12 cellular contexts compared by ENCODE assay signal in the genomic region with DNA sequence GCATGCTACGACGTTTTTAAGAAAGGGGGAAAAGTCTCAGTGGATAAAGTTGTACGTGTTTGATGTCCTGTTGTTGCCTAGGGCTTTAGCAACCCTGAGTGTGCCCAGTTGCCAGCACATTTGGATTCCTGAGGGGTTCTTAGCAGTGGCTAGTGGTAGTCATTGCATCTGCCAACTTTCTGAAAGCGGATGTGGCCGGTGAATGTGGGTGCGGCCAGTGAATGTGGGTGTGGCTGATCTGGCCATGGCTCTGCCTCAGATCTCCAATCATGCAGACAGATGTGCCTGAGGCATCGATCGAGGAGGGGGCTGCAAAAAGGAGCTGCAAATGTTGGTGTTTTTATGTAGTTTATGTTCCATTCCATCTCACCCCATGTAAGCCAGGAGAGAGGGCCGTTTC. TPM values are rescaled to one million over a fixed set of nuclear protein-coding genes. Genes with fewer than 3 reads are reported as not detected.
A peak's percentile ranks its signal among the peaks of the same experiment; 100 is the strongest.
DNase-seq lines count a peak whose midpoint lies in the region; ATAC-seq and TF ChIP-seq lines count a peak whose summit lies in the region.
"Had no signal": no experiment of that assay in that cellular context is flagged by ENCODE, and none has a peak within 500 bp of the region (broad histone marks: within the 10 kb centered on the region; RNA-seq: fewer than 3 reads in every experiment).

No MANE protein-coding gene starts in this region.

- H2AFZ ChIP-seq in OCI-LY1 (ENCODE audit: low read length) (peak overlapping the region; percentile 94), osteoblast (ENCODE audit: low read length) (peak overlapping the region; percentile 81)

- H3K27me3 ChIP-seq in OCI-LY1 (ENCODE audit: insufficient read depth, low read length) (no peaks in the 10 kb centered on the region), osteoblast (ENCODE audit: insufficient read depth, low read length) (no peaks in the 10 kb centered on the region), mesendoderm (ENCODE audit: insufficient read depth, low read length, poor library complexity) (no peaks in the 10 kb centered on the region)
- H3K27me3 ChIP-seq: sigmoid colon had no signal

- H2AK5ac ChIP-seq in mesendoderm (ENCODE audit: low read length), result no peak overlapping the region

- H2BK5ac ChIP-seq in mesendoderm (ENCODE audit: low read length), result no peak overlapping the region

- no peak overlapping the region for H3K56ac ChIP-seq in mesendoderm (ENCODE audit: low read length)

- no peak overlapping the region for H3K23ac ChIP-seq in mesendoderm (ENCODE audit: low read length)

- ATAC-seq in GM18867 (IDR thresholded peaks at IDR 0.05; ENCODE audit: unreplicated experiment) (peak; percentile 68), HG03175 (IDR thresholded peaks at IDR 0.05; ENCODE audit: unreplicated experiment) (no peak)
- ATAC-seq: left ventricle myocardium superior had no signal

- no peaks in the 10 kb centered on the region for H3K9me2 ChIP-seq in OCI-LY1 (ENCODE audit: low read depth, low read length)

- no peak overlapping the region for H2BK120ac ChIP-seq in mesendoderm (ENCODE audit: low read depth, low read length)

- H3K27ac ChIP-seq in OCI-LY1 (ENCODE audit: low read depth, low read length, poor library complexity, severe bottlenecking) (peak overlapping the region; percentile 42), osteoblast (ENCODE audit: low read depth, low read length) (peak overlapping the region; percentile 74), mesendoderm (ENCODE audit: low read depth, low read length) (no peak overlapping the region)
- H3K27ac ChIP-seq: dorsolateral prefrontal cortex, sigmoid colon had no signal

- H3K36me3 ChIP-seq in OCI-LY1 (ENCODE audit: insufficient read depth, low read length) (no peaks in the 10 kb centered on the region), osteoblast (ENCODE audit: insufficient read depth, low read length) (no peaks in the 10 kb centered on the region), mesendoderm (ENCODE audit: control insufficient read depth, insufficient read depth, low read length) (no peaks in the 10 kb centered on the region)
- H3K36me3 ChIP-seq: sigmoid colon had no signal

- no peak overlapping the region for H4K8ac ChIP-seq in mesendoderm (ENCODE audit: low read depth, low read length)

- H3K4ac ChIP-seq in mesendoderm (ENCODE audit: low read depth, low read length), result no peak overlapping the region

- H3K9me3 ChIP-seq in OCI-LY1 (ENCODE audit: low read length) (no peaks in the 10 kb centered on the region), osteoblast (ENCODE audit: low read depth, low read length) (no peaks in the 10 kb centered on the region)
- H3K9me3 ChIP-seq: sigmoid colon had no signal

- H3K4me2 ChIP-seq in OCI-LY1 (ENCODE audit: low read length), result peak overlapping the region; percentile 41
- peak overlapping the region; percentile 71 for H3K4me2 ChIP-seq in osteoblast (ENCODE audit: insufficient read depth, low read length)
- no peak overlapping the region for H3K4me2 ChIP-seq in mesendoderm (ENCODE audit: low read length)

- H3K4me1 ChIP-seq in OCI-LY1 (ENCODE audit: insufficient read depth, low read length, severe bottlenecking) (peaks cover 47% of the 10 kb centered on the region), osteoblast (ENCODE audit: insufficient read depth, low read length) (peaks cover 28% of the 10 kb centered on the region), mesendoderm (ENCODE audit: control insufficient read depth, low read depth, low read length) (no peaks in the 10 kb centered on the region)
- H3K4me1 ChIP-seq: sigmoid colon had no signal

- H3K9ac ChIP-seq in OCI-LY1 (ENCODE audit: low read length) (peak overlapping the region; percentile 5; the same call in 1 of the 2 replicates), mesendoderm (ENCODE audit: low read length) (no peak overlapping the region)

- DNase-seq in epithelial cell of esophagus (ENCODE audit: low read depth) (peak; percentile 87), osteoblast (ENCODE audit: insufficient read length, low spot score, missing footprints) (peak; percentile 78), mesendoderm (no peak)
- no peak for DNase-seq in activated CD4-positive, alpha-beta T cell treated with anti-CD3 and anti-CD28 coated beads, Interleukin-2, amount 50 U/mL, for 4 hours
- no peak for DNase-seq in activated naive CD4-positive, alpha-beta T cell (lab: John Stamatoyannopoulos, UW)
- DNase-seq: dorsolateral prefrontal cortex, left ventricle myocardium superior, NCI-H2081 treated with DMSO at 0.1 percent for 48 hours, sigmoid colon had no signal

- no peak overlapping the region for H3K18ac ChIP-seq in mesendoderm (ENCODE audit: low read length)

- no CpG with 5 or more reads among the region's 9 CpGs for whole genome bisulfite sequencing in mesendoderm (ENCODE audit: extremely low coverage, insufficient coverage, low lambda C conversion rate)

- H3K79me2 ChIP-seq in OCI-LY1 (ENCODE audit: insufficient read depth, low read length) (no peaks in the 10 kb centered on the region), osteoblast (ENCODE audit: insufficient read depth, low read length) (no peaks in the 10 kb centered on the region), mesendoderm (ENCODE audit: control insufficient read depth, insufficient read depth, low read length) (no peaks in the 10 kb centered on the region)

- H3K79me1 ChIP-seq in mesendoderm (ENCODE audit: low read length), result no peaks in the 10 kb centered on the region

- H3K4me3 ChIP-seq in OCI-LY1 (ENCODE audit: low read depth, low read length, poor library complexity, severe bottlenecking), result no peak overlapping the region
- H3K4me3 ChIP-seq in epithelial cell of esophagus (ENCODE audit: low read length), result no peak overlapping the region
- peak overlapping the region; percentile 42 for H3K4me3 ChIP-seq in osteoblast (ENCODE audit: insufficient read depth, low read length)
- no peak overlapping the region for H3K4me3 ChIP-seq in mesendoderm (ENCODE audit: low read length)
- H3K4me3 ChIP-seq: dorsolateral prefrontal cortex, sigmoid colon had no signal

- no peak overlapping the region for H4K5ac ChIP-seq in mesendoderm (ENCODE audit: low read length)

- TF ChIP-seq CTCF in OCI-LY1 (IDR thresholded peaks at IDR 0.05; ENCODE audit: low read length) (no peak), epithelial cell of esophagus (IDR thresholded peaks at IDR 0.05; ENCODE audit: insufficient read depth, low read depth, low read length, missing control alignments) (no peak), osteoblast (IDR thresholded peaks at IDR 0.05; ENCODE audit: extremely low read depth, low read depth, low read length) (no peak)

- no peak overlapping the region for H2BK15ac ChIP-seq in mesendoderm (replicated peaks; ENCODE audit: low read depth)

- H4K20me1 ChIP-seq in OCI-LY1 (ENCODE audit: insufficient read depth, low read length) (no peaks in the 10 kb centered on the region), osteoblast (ENCODE audit: insufficient read depth, low read length) (no peaks in the 10 kb centered on the region)

- no peaks in the 10 kb centered on the region for H3F3A ChIP-seq in OCI-LY1 (ENCODE audit: insufficient read depth, low read length)

RNA-seq across cellular contexts. Expression of a gene that starts 41.5 kb away (rescaled TPM):
- 474 and 522 TPM in 2 replicates for total RNA-seq in osteoblast
- polyA plus RNA-seq in mesendoderm (2013, experiment 1 of 2), result 32.3 TPM
- polyA plus RNA-seq in mesendoderm (2013, experiment 2 of 2), result 29.4 TPM

Comparison
In these comparisons a context has a peak if more than half of its experiments do, and no peak if none do; other contexts are left out.
1. DNase-seq: peak in epithelial cell of esophagus (single experiment) and osteoblast (single experiment); none in activated CD4-positive, alpha-beta T cell treated with anti-CD3 and anti-CD28 coated beads, Interleukin-2, amount 50 U/mL, for 4 hours (0 of 2), activated naive CD4-positive, alpha-beta T cell (0 of 4) and mesendoderm (single experiment).